Comparison of ENCODE assay signal across 1 cellular context in the genomic region with DNA sequence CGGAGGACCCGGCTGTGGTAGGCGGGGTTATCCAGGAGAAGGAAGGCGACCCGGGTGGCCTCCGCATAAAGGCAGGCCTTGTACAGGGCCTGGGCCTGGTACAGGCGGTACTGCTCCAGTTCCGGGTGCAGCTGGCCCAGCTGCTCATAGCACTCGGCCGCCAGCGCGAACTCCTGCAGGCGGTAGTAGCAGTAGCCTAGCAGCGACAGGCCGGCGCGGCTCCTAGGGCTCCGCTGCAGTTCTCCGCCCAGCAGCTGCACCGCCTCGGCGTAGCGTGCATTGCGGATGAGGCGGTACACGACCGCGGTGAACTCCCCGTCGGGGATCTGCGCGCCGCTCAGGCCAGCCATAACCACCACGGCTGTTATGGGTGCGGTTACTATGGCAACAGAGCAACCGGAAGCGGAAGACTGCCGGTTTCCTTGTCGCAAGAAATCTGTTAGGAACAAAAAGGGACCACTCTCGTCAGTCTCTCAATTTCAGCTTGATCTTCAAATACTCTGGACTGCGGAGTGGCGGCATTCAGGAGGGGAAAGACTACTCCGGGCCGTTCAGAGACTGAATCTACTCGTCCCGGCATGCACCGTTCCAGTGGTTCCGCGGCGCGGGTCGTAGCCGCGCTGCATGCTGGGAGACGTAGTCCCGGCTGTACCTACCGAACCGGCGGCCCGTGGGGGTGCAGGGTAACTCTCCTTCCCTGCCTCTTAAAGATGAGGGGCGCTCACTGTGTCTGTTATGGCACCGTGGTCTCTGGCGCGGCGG.
TF ChIP-seq lines count a peak whose summit lies in the region.

No MANE protein-coding gene starts in this region.

TF ChIP-seq in HEK293, 187 proteins besides CTCF, POLR2A, EP300 and RAD21 (continued from another document):
- TF ChIP-seq, protein P1, sequence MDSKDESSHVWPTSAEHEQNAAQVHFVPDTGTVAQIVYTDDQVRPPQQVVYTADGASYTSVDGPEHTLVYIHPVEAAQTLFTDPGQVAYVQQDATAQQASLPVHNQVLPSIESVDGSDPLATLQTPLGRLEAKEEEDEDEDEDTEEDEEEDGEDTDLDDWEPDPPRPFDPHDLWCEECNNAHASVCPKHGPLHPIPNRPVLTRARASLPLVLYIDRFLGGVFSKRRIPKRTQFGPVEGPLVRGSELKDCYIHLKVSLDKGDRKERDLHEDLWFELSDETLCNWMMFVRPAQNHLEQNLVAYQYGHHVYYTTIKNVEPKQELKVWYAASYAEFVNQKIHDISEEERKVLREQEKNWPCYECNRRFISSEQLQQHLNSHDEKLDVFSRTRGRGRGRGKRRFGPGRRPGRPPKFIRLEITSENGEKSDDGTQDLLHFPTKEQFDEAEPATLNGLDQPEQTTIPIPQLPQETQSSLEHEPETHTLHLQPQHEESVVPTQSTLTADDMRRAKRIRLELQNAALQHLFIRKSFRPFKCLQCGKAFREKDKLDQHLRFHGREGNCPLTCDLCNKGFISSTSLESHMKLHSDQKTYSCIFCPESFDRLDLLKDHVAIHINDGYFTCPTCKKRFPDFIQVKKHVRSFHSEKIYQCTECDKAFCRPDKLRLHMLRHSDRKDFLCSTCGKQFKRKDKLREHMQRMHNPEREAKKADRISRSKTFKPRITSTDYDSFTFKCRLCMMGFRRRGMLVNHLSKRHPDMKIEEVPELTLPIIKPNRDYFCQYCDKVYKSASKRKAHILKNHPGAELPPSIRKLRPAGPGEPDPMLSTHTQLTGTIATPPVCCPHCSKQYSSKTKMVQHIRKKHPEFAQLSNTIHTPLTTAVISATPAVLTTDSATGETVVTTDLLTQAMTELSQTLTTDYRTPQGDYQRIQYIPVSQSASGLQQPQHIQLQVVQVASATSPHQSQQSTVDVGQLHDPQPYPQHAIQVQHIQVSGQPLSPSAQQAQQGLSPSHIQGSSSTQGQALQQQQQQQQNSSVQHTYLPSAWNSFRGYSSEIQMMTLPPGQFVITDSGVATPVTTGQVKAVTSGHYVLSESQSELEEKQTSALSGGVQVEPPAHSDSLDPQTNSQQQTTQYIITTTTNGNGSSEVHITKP (tag by site-specific recombination; IDR thresholded peaks at IDR 0.05): peak; percentile 90
- TF ChIP-seq, protein P2, sequence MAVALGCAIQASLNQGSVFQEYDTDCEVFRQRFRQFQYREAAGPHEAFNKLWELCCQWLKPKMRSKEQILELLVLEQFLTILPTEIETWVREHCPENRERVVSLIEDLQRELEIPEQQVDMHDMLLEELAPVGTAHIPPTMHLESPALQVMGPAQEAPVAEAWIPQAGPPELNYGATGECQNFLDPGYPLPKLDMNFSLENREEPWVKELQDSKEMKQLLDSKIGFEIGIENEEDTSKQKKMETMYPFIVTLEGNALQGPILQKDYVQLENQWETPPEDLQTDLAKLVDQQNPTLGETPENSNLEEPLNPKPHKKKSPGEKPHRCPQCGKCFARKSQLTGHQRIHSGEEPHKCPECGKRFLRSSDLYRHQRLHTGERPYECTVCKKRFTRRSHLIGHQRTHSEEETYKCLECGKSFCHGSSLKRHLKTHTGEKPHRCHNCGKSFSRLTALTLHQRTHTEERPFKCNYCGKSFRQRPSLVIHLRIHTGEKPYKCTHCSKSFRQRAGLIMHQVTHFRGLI (tag by site-specific recombination; IDR thresholded peaks at IDR 0.05): no peak
- TF ChIP-seq ZNF777 (tag by site-specific recombination; IDR thresholded peaks at IDR 0.05; ENCODE audit: borderline replicate concordance) (0 out of 2 replicates have a peak, but pooled peaks have one; percentile 64), ZNF335 (tag by site-specific recombination; conservative IDR thresholded peaks at IDR 0.05) (peak; percentile 96), HOXC10 (CRISPR knock-in tag; IDR thresholded peaks at IDR 0.05) (0 out of 2 replicates have a peak, but pooled peaks have one; percentile 23), ZBTB21 (tag by site-specific recombination; IDR thresholded peaks at IDR 0.05) (no peak), YY1 (tag by site-specific recombination; IDR thresholded peaks at IDR 0.05) (peak; percentile 39), ZNF610 (tag by site-specific recombination; IDR thresholded peaks at IDR 0.05; ENCODE audit: borderline replicate concordance) (peak; percentile 21; the same call in 1 of the 2 replicates), ZXDB (tag by site-specific recombination; IDR thresholded peaks at IDR 0.05) (peak; percentile 76; the same call in 1 of the 2 replicates), ZNF341 (tag by site-specific recombination; IDR thresholded peaks at IDR 0.05; ENCODE audit: low read depth) (peak; percentile 47; the same call in 1 of the 2 replicates), ZNF670 (tag by site-specific recombination; IDR thresholded peaks at IDR 0.05; ENCODE audit: low read depth) (no peak), ZNF132 (tag by site-specific recombination; IDR thresholded peaks at IDR 0.05; ENCODE audit: borderline replicate concordance) (no peak), YY2 (tag by site-specific recombination; IDR thresholded peaks at IDR 0.05) (peak; percentile 56; the same call in 1 of the 2 replicates)
- TF ChIP-seq, protein P3, sequence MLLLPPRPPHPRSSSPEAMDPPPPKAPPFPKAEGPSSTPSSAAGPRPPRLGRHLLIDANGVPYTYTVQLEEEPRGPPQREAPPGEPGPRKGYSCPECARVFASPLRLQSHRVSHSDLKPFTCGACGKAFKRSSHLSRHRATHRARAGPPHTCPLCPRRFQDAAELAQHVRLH (tag by site-specific recombination; IDR thresholded peaks at IDR 0.05): 0 out of 2 replicates have a peak, but pooled peaks have one; percentile 85
- TF ChIP-seq, protein P4, sequence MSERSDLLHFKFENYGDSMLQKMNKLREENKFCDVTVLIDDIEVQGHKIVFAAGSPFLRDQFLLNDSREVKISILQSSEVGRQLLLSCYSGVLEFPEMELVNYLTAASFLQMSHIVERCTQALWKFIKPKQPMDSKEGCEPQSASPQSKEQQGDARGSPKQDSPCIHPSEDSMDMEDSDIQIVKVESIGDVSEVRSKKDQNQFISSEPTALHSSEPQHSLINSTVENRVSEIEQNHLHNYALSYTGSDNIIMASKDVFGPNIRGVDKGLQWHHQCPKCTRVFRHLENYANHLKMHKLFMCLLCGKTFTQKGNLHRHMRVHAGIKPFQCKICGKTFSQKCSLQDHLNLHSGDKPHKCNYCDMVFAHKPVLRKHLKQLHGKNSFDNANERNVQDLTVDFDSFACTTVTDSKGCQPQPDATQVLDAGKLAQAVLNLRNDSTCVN (tag by site-specific recombination; optimal IDR thresholded peaks at IDR 0.05): peak; percentile 71
- TF ChIP-seq, protein P5, sequence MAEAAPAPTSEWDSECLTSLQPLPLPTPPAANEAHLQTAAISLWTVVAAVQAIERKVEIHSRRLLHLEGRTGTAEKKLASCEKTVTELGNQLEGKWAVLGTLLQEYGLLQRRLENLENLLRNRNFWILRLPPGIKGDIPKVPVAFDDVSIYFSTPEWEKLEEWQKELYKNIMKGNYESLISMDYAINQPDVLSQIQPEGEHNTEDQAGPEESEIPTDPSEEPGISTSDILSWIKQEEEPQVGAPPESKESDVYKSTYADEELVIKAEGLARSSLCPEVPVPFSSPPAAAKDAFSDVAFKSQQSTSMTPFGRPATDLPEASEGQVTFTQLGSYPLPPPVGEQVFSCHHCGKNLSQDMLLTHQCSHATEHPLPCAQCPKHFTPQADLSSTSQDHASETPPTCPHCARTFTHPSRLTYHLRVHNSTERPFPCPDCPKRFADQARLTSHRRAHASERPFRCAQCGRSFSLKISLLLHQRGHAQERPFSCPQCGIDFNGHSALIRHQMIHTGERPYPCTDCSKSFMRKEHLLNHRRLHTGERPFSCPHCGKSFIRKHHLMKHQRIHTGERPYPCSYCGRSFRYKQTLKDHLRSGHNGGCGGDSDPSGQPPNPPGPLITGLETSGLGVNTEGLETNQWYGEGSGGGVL (tag by site-specific recombination; IDR thresholded peaks at IDR 0.05): peak; percentile 74
- TF ChIP-seq, protein P6, sequence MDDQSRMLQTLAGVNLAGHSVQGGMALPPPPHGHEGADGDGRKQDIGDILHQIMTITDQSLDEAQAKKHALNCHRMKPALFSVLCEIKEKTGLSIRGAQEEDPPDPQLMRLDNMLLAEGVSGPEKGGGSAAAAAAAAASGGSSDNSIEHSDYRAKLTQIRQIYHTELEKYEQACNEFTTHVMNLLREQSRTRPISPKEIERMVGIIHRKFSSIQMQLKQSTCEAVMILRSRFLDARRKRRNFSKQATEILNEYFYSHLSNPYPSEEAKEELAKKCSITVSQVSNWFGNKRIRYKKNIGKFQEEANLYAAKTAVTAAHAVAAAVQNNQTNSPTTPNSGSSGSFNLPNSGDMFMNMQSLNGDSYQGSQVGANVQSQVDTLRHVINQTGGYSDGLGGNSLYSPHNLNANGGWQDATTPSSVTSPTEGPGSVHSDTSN (CRISPR knock-in tag; IDR thresholded peaks at IDR 0.05): 0 out of 2 replicates have a peak, but pooled peaks have one; percentile 22
- TF ChIP-seq, protein P7, sequence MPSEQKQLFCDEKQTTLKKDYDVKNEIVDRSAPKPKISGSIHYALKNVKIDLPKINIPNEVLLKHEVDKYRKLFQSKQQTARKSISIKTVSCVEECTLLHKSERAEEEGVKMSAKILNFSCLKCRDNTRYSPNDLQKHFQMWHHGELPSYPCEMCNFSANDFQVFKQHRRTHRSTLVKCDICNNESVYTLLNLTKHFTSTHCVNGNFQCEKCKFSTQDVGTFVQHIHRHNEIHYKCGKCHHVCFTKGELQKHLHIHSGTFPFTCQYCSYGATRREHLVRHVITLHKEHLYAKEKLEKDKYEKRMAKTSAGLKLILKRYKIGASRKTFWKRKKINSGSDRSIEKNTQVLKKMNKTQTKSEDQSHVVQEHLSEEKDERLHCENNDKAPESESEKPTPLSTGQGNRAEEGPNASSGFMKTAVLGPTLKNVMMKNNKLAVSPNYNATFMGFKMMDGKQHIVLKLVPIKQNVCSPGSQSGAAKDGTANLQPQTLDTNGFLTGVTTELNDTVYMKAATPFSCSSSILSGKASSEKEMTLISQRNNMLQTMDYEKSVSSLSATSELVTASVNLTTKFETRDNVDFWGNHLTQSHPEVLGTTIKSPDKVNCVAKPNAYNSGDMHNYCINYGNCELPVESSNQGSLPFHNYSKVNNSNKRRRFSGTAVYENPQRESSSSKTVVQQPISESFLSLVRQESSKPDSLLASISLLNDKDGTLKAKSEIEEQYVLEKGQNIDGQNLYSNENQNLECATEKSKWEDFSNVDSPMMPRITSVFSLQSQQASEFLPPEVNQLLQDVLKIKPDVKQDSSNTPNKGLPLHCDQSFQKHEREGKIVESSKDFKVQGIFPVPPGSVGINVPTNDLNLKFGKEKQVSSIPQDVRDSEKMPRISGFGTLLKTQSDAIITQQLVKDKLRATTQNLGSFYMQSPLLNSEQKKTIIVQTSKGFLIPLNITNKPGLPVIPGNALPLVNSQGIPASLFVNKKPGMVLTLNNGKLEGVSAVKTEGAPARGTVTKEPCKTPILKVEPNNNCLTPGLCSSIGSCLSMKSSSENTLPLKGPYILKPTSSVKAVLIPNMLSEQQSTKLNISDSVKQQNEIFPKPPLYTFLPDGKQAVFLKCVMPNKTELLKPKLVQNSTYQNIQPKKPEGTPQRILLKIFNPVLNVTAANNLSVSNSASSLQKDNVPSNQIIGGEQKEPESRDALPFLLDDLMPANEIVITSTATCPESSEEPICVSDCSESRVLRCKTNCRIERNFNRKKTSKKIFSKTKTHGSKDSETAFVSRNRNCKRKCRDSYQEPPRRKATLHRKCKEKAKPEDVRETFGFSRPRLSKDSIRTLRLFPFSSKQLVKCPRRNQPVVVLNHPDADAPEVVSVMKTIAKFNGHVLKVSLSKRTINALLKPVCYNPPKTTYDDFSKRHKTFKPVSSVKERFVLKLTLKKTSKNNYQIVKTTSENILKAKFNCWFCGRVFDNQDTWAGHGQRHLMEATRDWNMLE (tag by site-specific recombination; conservative IDR thresholded peaks at IDR 0.05; ENCODE audit: low read depth): peak; percentile 84
- TF ChIP-seq, protein P8, sequence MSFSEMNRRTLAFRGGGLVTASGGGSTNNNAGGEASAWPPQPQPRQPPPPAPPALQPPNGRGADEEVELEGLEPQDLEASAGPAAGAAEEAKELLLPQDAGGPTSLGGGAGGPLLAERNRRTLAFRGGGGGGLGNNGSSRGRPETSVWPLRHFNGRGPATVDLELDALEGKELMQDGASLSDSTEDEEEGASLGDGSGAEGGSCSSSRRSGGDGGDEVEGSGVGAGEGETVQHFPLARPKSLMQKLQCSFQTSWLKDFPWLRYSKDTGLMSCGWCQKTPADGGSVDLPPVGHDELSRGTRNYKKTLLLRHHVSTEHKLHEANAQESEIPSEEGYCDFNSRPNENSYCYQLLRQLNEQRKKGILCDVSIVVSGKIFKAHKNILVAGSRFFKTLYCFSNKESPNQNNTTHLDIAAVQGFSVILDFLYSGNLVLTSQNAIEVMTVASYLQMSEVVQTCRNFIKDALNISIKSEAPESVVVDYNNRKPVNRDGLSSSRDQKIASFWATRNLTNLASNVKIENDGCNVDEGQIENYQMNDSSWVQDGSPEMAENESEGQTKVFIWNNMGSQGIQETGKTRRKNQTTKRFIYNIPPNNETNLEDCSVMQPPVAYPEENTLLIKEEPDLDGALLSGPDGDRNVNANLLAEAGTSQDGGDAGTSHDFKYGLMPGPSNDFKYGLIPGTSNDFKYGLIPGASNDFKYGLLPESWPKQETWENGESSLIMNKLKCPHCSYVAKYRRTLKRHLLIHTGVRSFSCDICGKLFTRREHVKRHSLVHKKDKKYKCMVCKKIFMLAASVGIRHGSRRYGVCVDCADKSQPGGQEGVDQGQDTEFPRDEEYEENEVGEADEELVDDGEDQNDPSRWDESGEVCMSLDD (tag by site-specific recombination; IDR thresholded peaks at IDR 0.05): peak; percentile 81
